Comparison of ENCODE assay signal across 8 cellular contexts in the genomic region with DNA sequence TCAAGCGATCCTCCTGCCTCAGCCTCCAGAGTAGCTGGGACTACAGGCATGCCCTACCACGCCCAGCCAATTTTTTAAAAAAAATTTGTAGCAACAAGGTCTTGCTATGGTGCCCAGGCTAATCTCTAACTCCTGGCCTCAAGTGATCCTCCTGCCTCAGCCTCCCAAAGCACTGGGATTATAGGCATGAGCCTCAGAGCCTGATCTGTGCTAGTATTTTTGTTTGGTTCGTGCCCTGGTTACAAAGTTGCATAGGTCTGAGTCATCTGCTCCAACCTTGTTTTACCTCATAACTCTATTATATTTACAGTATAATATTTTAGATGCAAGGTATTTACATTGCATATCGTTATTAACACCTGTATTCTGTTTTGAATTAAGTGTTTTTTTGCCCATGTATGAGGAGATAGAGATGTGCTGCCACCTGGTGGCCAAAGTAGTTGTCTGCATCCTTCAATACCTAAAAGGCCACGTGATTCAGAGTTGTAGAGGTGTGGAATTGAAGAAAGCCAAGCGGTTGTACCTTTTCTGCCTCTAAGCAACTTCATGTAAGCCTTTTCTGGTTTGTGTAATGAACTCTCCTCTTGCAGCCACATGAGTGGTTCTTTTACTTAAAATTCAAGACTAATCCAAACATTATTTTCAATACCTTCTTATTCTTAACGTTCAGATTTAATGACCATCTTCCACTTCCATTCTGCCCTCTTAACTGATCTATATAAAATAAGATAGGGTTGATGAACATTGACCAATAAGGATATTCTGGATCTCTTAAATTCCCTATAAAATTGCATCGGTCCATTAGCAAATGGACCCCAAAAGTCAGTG. TPM values are rescaled to one million over a fixed set of nuclear protein-coding genes. Genes with fewer than 3 reads are reported as not detected.
A peak's percentile ranks its signal among the peaks of the same experiment; 100 is the strongest.
DNase-seq lines count a peak whose midpoint lies in the region; ATAC-seq, FAIRE-seq and TF ChIP-seq lines count a peak whose summit lies in the region.

No MANE protein-coding gene starts in this region.

- no peaks in the 10 kb centered on the region for H3K27me3 Mint-ChIP-seq in astrocyte (ENCODE audit: low read depth, unreplicated experiment)

- H3K4me3 ChIP-seq in astrocyte (ENCODE audit: insufficient read depth, low read depth, low read length), result no peak overlapping the region

- H3K9me3 Mint-ChIP-seq in astrocyte (ENCODE audit: unreplicated experiment), result no peaks in the 10 kb centered on the region

- no peak overlapping the region for H3K9ac ChIP-seq in astrocyte (ENCODE audit: low read length)

- FAIRE-seq in astrocyte (lab: Jason Lieb, UNC), result peak; percentile 5

- no peak overlapping the region for H3K27ac Mint-ChIP-seq in astrocyte (ENCODE audit: unreplicated experiment)

- no peak overlapping the region for H2AFZ ChIP-seq in astrocyte (ENCODE audit: low read depth, low read length)

- H3K4me1 Mint-ChIP-seq in astrocyte (ENCODE audit: low read depth, unreplicated experiment), result peaks cover 2% of the 10 kb centered on the region

- ATAC-seq in HG02759 (IDR thresholded peaks at IDR 0.05; ENCODE audit: unreplicated experiment) (peak; percentile 86), GM21390 (IDR thresholded peaks at IDR 0.05; ENCODE audit: unreplicated experiment) (no peak)

- peaks cover 4% of the 10 kb centered on the region for H3K36me3 Mint-ChIP-seq in astrocyte (ENCODE audit: low read depth, unreplicated experiment)

- DNase-seq in GF-D8 (lab: John Stamatoyannopoulos, UW) (peak; percentile 48), NCI-H1694 treated with DMSO at 0.1 percent for 48 hours (lab: John Stamatoyannopoulos, UW) (peak; percentile 59), T1000 (lab: John Stamatoyannopoulos, UW) (peak; percentile 15), astrocyte (ENCODE audit: low read depth) (peak; percentile 36), hypothalamus (lab: John Stamatoyannopoulos, UW) (peak in 36 of 51 donors; percentile 1 to 71 (median 31))
- peak; percentile 56 to 73 for DNase-seq in stimulated activated CD4-positive, alpha-beta T cell treated with anti-CD3 and anti-CD28 coated beads, Interleukin-12 subunit alpha, Interleukin-12 subunit beta, amount 100 ng/mL, for 24 hours (ENCODE audit: low read depth in 2 of 2)

- H3K9me3 ChIP-seq in astrocyte (ENCODE audit: insufficient read depth, low read depth, low read length), result no peaks in the 10 kb centered on the region

- H3K79me2 ChIP-seq in astrocyte (ENCODE audit: insufficient read depth, low read length), result no peaks in the 10 kb centered on the region

- TF ChIP-seq CTCF in astrocyte (IDR thresholded peaks at IDR 0.05; ENCODE audit: insufficient read depth, low read depth, low read length), result peak; percentile 83

- no peaks in the 10 kb centered on the region for H3K4me1 ChIP-seq in astrocyte (ENCODE audit: insufficient read depth, low read length)

- H3K4me3 Mint-ChIP-seq in astrocyte (ENCODE audit: unreplicated experiment), result no peak overlapping the region

- peaks cover 7% of the 10 kb centered on the region for H4K20me1 ChIP-seq in astrocyte (ENCODE audit: insufficient read depth, low read length)

- H3K36me3 ChIP-seq in astrocyte (ENCODE audit: insufficient read depth, low read length), result peaks cover 6% of the 10 kb centered on the region

- no peaks in the 10 kb centered on the region for H3K27me3 ChIP-seq in astrocyte (ENCODE audit: insufficient read depth, low read length)

- H3K4me2 ChIP-seq in astrocyte (ENCODE audit: low read length), result no peak overlapping the region

- H3K27ac ChIP-seq in astrocyte (ENCODE audit: low read depth, low read length), result no peak overlapping the region

RNA-seq across cellular contexts. Expression of a gene that starts 19.9 kb away (rescaled TPM):
- 7.0 and 7.8 TPM in 2 replicates for total RNA-seq in astrocyte
